ENCODE assay signal across 28 cellular contexts in genomic region chr1:230591676-230592075, GRCh38.
"Had no signal": no experiment of that assay in that cellular context is flagged by ENCODE, and none has a peak within 500 bp of the region (broad histone marks: within the 10 kb centered on the region; RNA-seq: fewer than 3 reads in every experiment).

No MANE protein-coding gene starts in this region.

- H3K4me1 ChIP-seq: colonic mucosa, gastrocnemius medialis, psoas muscle, stomach, thyroid gland, vagina had no signal

- H3K9me3 ChIP-seq: colonic mucosa, gastrocnemius medialis, ovary, psoas muscle, stomach, thyroid gland, vagina had no signal

- H3K9me3 Mint-ChIP-seq: dendritic cell treated with granulocyte-macrophage colony-stimulating factor and Interleukin-4, amounts not matched to agents 40 ng/mL and 50 ng/mL, for 4 days; endodermal cell; nephron progenitor cell had no signal

- FAIRE-seq: kidney had no signal

- H3K36me3 ChIP-seq: colonic mucosa, gastrocnemius medialis, ovary, stomach, thyroid gland, vagina had no signal

- H3K4me1 Mint-ChIP-seq: endodermal cell; naive thymus-derived CD8-positive, alpha-beta T cell; nephron progenitor cell; stimulated activated effector memory CD8-positive, alpha-beta T cell treated with anti-CD3 and anti-CD28 coated beads, Interleukin-12 subunit alpha, Interleukin-12 subunit beta, amount 100 ng/mL, for 72 hours had no signal

- H3K4me3 Mint-ChIP-seq: dendritic cell treated with granulocyte-macrophage colony-stimulating factor and Interleukin-4, amounts not matched to agents 40 ng/mL and 50 ng/mL, for 4 days; endodermal cell; naive thymus-derived CD8-positive, alpha-beta T cell; nephron progenitor cell; stimulated activated effector memory CD8-positive, alpha-beta T cell treated with anti-CD3 and anti-CD28 coated beads, Interleukin-12 subunit alpha, Interleukin-12 subunit beta, amount 100 ng/mL, for 72 hours had no signal

- H3K27ac ChIP-seq: colonic mucosa, epithelial cell of prostate, gastrocnemius medialis, ovary, psoas muscle, stomach, thyroid gland, vagina had no signal

- H3K27me3 ChIP-seq: colonic mucosa, ovary, thyroid gland, vagina had no signal

- ATAC-seq: esophagus mucosa; gastrocnemius medialis; left lobe of liver; naive thymus-derived CD8-positive, alpha-beta T cell; psoas muscle; sciatic nerve; stimulated activated effector memory CD8-positive, alpha-beta T cell treated with anti-CD3 and anti-CD28 coated beads, Interleukin-12 subunit alpha, Interleukin-12 subunit beta, amount 100 ng/mL, for 72 hours had no signal

- H3K27ac Mint-ChIP-seq: dendritic cell treated with granulocyte-macrophage colony-stimulating factor and Interleukin-4, amounts not matched to agents 40 ng/mL and 50 ng/mL, for 4 days; endodermal cell; naive thymus-derived CD8-positive, alpha-beta T cell; nephron progenitor cell; stimulated activated effector memory CD8-positive, alpha-beta T cell treated with anti-CD3 and anti-CD28 coated beads, Interleukin-12 subunit alpha, Interleukin-12 subunit beta, amount 100 ng/mL, for 72 hours had no signal

- DNase-seq: colonic mucosa; effector CD8-positive, alpha-beta T cell; endodermal cell; foreskin fibroblast; gastrocnemius medialis; head of caudate nucleus; kidney; mesenchymal stem cell; midbrain; naive thymus-derived CD8-positive, alpha-beta T cell; nephron progenitor cell; occipital lobe; ovary; posterior cingulate gyrus; psoas muscle; retina; stimulated activated CD4-positive, alpha-beta T cell treated with anti-CD3 and anti-CD28 coated beads, Interleukin-2, amount 100 ng/mL, for 24 hours; stimulated activated CD4-positive, alpha-beta T cell treated with anti-CD3 and anti-CD28 coated beads, Interleukin-4, amount 100 ng/mL, for 24 hours; stimulated activated naive CD4-positive, alpha-beta T cell treated with Interleukin-2 at 50 U/mL for 16 hours; stomach; thyroid gland had no signal

- H3K36me3 Mint-ChIP-seq: naive thymus-derived CD8-positive, alpha-beta T cell; stimulated activated effector memory CD8-positive, alpha-beta T cell treated with anti-CD3 and anti-CD28 coated beads, Interleukin-12 subunit alpha, Interleukin-12 subunit beta, amount 100 ng/mL, for 72 hours had no signal

- H3K4me3 ChIP-seq: colonic mucosa, gastrocnemius medialis, ovary, psoas muscle, stomach, thyroid gland, vagina had no signal
